Comparison of ENCODE assay signal across 1 cellular context in genomic region chr5:35852084-35852734, GRCh38.
TF ChIP-seq lines count a peak whose summit lies in the region.

No MANE protein-coding gene starts in this region.

TF ChIP-seq in GM23338, 12 proteins besides CTCF, POLR2A, EP300 and RAD21 (continued from another document):
- TF ChIP-seq ZNF462 (CRISPR knock-in tag; IDR thresholded peaks at IDR 0.05) (no peak), POLR2AphosphoS5 (IDR thresholded peaks at IDR 0.05; ENCODE audit: low read depth) (no peak), CREB1 (CRISPR knock-in tag; IDR thresholded peaks at IDR 0.05; ENCODE audit: low read depth) (no peak), ETS1 (IDR thresholded peaks at IDR 0.05) (no peak), ZNF114 (CRISPR knock-in tag; IDR thresholded peaks at IDR 0.05) (no peak), STAT1 (IDR thresholded peaks at IDR 0.05; ENCODE audit: unreplicated experiment) (no peak)
- TF ChIP-seq, protein P1, sequence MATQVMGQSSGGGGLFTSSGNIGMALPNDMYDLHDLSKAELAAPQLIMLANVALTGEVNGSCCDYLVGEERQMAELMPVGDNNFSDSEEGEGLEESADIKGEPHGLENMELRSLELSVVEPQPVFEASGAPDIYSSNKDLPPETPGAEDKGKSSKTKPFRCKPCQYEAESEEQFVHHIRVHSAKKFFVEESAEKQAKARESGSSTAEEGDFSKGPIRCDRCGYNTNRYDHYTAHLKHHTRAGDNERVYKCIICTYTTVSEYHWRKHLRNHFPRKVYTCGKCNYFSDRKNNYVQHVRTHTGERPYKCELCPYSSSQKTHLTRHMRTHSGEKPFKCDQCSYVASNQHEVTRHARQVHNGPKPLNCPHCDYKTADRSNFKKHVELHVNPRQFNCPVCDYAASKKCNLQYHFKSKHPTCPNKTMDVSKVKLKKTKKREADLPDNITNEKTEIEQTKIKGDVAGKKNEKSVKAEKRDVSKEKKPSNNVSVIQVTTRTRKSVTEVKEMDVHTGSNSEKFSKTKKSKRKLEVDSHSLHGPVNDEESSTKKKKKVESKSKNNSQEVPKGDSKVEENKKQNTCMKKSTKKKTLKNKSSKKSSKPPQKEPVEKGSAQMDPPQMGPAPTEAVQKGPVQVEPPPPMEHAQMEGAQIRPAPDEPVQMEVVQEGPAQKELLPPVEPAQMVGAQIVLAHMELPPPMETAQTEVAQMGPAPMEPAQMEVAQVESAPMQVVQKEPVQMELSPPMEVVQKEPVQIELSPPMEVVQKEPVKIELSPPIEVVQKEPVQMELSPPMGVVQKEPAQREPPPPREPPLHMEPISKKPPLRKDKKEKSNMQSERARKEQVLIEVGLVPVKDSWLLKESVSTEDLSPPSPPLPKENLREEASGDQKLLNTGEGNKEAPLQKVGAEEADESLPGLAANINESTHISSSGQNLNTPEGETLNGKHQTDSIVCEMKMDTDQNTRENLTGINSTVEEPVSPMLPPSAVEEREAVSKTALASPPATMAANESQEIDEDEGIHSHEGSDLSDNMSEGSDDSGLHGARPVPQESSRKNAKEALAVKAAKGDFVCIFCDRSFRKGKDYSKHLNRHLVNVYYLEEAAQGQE (IDR thresholded peaks at IDR 0.05; ENCODE audit: unreplicated experiment) = no peak
TF ChIP-seq in GM23338: peak in this region for 0.
